8 cellular contexts compared by ENCODE assay signal in the genomic region with DNA sequence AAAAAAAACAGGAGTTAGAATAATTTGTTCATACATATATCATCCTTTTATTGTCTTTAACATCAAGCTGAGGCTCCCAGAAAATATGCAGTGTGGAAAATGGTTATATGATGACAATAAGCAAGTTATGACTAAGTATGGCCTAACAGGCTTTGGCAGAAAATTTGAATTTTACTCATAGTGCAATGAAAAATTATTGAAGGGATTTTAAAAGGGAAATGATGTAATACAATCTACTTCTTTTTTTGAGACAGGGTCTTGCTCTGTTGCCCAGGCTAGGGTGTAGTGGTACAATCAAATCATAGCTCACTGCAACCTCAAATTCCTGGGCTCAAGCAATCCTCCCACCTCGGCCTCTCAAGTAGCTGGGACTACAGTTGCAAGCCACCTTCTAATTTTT.
DNase-seq lines count a peak whose midpoint lies in the region; ATAC-seq and TF ChIP-seq lines count a peak whose summit lies in the region.
"Had no signal": no experiment of that assay in that cellular context is flagged by ENCODE, and none has a peak within 500 bp of the region (broad histone marks: within the 10 kb centered on the region; RNA-seq: fewer than 3 reads in every experiment).

No MANE protein-coding gene starts in this region.

- peak overlapping the region; percentile 17; the same call in 1 of the 2 replicates for H3K9ac ChIP-seq in PC-3 (ENCODE audit: low read length)

- no TSS peak for BruUV-seq in PC-3 (replicated peaks; lab: Mats Ljungman, UMichigan)

- H3F3A ChIP-seq in PC-3 (ENCODE audit: low read length, unreplicated experiment), result no peaks in the 10 kb centered on the region

- peak overlapping the region; percentile 88 for H3K27ac ChIP-seq in PC-3 (ENCODE audit: low read length)
- H3K27ac ChIP-seq in psoas muscle, result no peak overlapping the region

- CTCF ChIA-PET in PC-3 (lab: Charles Lee), result interaction anchor here (1.1 kb wide), 1 partner anchor 93 kb away, joined by 3 read pairs; no protein-coding TSS in a partner anchor

- no peak overlapping the region for H3K4me3 ChIP-seq in PC-3 (ENCODE audit: low read length)
- H3K4me3 ChIP-seq in psoas muscle, result no peak overlapping the region

- no peak overlapping the region for H2AFZ ChIP-seq in PC-3 (ENCODE audit: low read length)

- H3K4me3 Mint-ChIP-seq in osteocyte (ENCODE audit: unreplicated experiment), result no peak overlapping the region
- H3K4me3 Mint-ChIP-seq: dendritic cell treated with granulocyte-macrophage colony-stimulating factor and Interleukin-4, amounts not matched to agents 40 ng/mL and 50 ng/mL, for 4 days had no signal

- no peaks in the 10 kb centered on the region for H3K9me2 ChIP-seq in PC-3 (replicated peaks; ENCODE audit: low read length)

- WGBS in psoas muscle, 3 donors, result 93 to 100% (median 95%) methylated on average over 1 of the region's 1 CpG

- TF ChIP-seq CTCF in PC-3 (conservative IDR thresholded peaks at IDR 0.05; ENCODE audit: low read depth, low read length) (no peak), osteocyte (IDR thresholded peaks at IDR 0.05) (no peak), psoas muscle (IDR thresholded peaks at IDR 0.05) (no peak)

- peaks cover 5% of the 10 kb centered on the region for H3K36me3 Mint-ChIP-seq in osteocyte (ENCODE audit: unreplicated experiment)

- peaks cover 17% of the 10 kb centered on the region for H3K4me1 ChIP-seq in PC-3 (ENCODE audit: insufficient read depth, low read length)
- no peaks in the 10 kb centered on the region for H3K4me1 ChIP-seq in psoas muscle

- H4K20me1 ChIP-seq in PC-3 (ENCODE audit: low read length), result no peaks in the 10 kb centered on the region

- intact Hi-C loops in PC-3 (cut with micrococcal nuclease) (no loop called here), psoas muscle (cut with DNase I) (loop anchor here in 1 of 2 donors (10.0 kb wide), 1 partner anchor 688 kb away; no protein-coding TSS in a partner anchor)

- ATAC-seq in GM19025 (IDR thresholded peaks at IDR 0.05; ENCODE audit: low read depth, unreplicated experiment) (peak; percentile 18), HG02759 (IDR thresholded peaks at IDR 0.05; ENCODE audit: unreplicated experiment) (peak; percentile 31), PC-3 (peak; percentile 55), psoas muscle (no peak)

- H3K4me2 ChIP-seq in PC-3 (ENCODE audit: low read length), result peak overlapping the region; percentile 60

- H3K79me2 ChIP-seq in PC-3 (ENCODE audit: low read length), result no peaks in the 10 kb centered on the region

- POLR2A ChIA-PET in PC-3 (lab: Charles Lee; ENCODE audit: unreplicated experiment), result interaction anchor here (0.9 kb wide), 1 partner anchor 228 kb away, joined by 9 read pairs; no protein-coding TSS in a partner anchor

- no peaks in the 10 kb centered on the region for H3K9me3 ChIP-seq in PC-3 (ENCODE audit: low read length)
- H3K9me3 ChIP-seq in psoas muscle, result no peaks in the 10 kb centered on the region

- no peaks in the 10 kb centered on the region for H3K36me3 ChIP-seq in PC-3 (ENCODE audit: low read depth, low read length)
- H3K36me3 ChIP-seq in psoas muscle (ENCODE audit: insufficient read depth in 1 of 2, low read depth in 1 of 2), result peaks cover 2 to 59% of the 10 kb centered on the region in 2 donors

- peak overlapping the region; percentile 90 for H3K27ac Mint-ChIP-seq in osteocyte (ENCODE audit: unreplicated experiment)
- H3K27ac Mint-ChIP-seq: dendritic cell treated with granulocyte-macrophage colony-stimulating factor and Interleukin-4, amounts not matched to agents 40 ng/mL and 50 ng/mL, for 4 days had no signal

- peak; percentile 48 for DNase-seq in PC-3
- no peak for DNase-seq in osteocyte (ENCODE audit: extremely low spot score, unreplicated experiment)
- DNase-seq in psoas muscle, result no peak
- no peak for DNase-seq in NCI-H82 treated with DMSO at 0.1 percent for 48 hours (lab: John Stamatoyannopoulos, UW; ENCODE audit: unreplicated experiment)
- DNase-seq in cerebellum (ENCODE audit: low spot score), result no peak

- H3K27me3 ChIP-seq in PC-3 (ENCODE audit: low read length), result no peaks in the 10 kb centered on the region
- no peaks in the 10 kb centered on the region for H3K27me3 ChIP-seq in psoas muscle (ENCODE audit: insufficient read depth in 3 of 3, low read length in 2 of 3)

- H3K27me3 Mint-ChIP-seq in osteocyte (ENCODE audit: unreplicated experiment), result no peaks in the 10 kb centered on the region
- H3K27me3 Mint-ChIP-seq: dendritic cell treated with granulocyte-macrophage colony-stimulating factor and Interleukin-4, amounts not matched to agents 40 ng/mL and 50 ng/mL, for 4 days had no signal

- no peaks in the 10 kb centered on the region for H3K9me3 Mint-ChIP-seq in osteocyte (ENCODE audit: unreplicated experiment)
- H3K9me3 Mint-ChIP-seq: dendritic cell treated with granulocyte-macrophage colony-stimulating factor and Interleukin-4, amounts not matched to agents 40 ng/mL and 50 ng/mL, for 4 days had no signal

- H3K4me1 Mint-ChIP-seq in osteocyte (ENCODE audit: unreplicated experiment), result peaks cover 16% of the 10 kb centered on the region

Comparison
In these comparisons a context has a peak if more than half of its experiments do, and no peak if none do; other contexts are left out.
1. ATAC-seq: peak in GM19025 (single experiment), HG02759 (single experiment) and PC-3 (single experiment); none in psoas muscle (0 of 4).